11 cellular contexts compared by ENCODE assay signal in the genomic region with DNA sequence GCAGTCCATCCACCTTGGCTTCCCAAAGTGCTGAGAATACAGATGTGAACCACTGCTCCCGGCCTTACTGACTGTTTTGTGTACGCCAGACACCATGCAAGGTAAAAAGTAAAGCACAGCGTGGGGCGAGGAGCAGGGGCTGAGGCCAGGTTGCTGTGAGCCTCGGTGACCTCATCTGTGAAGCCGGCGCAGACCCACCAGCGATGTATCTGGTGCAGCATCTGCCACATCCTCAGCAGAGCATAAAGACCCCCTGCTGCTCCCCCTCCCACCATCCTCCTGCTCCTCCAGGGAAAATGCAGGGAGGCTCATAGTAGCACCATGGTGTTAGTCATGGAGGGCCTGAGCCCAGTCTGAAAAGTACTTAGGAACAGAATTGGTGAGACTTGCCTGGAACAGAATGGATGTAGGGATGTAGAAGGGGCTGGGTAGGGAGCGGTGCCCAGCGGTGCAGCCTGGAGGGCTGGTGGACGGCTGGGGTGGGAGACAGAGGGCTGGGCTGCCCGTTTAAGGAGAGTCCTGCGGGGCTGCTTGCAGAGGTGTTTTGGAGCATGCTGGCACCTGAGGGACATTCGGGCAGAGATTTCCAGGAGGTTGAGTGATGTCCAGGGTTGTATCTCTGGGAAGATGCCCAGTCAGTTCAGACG.
"Had no signal": no experiment of that assay in that cellular context is flagged by ENCODE, and none has a peak within 500 bp of the region (broad histone marks: within the 10 kb centered on the region; RNA-seq: fewer than 3 reads in every experiment).

No MANE protein-coding gene starts in this region.

- H3K9me3 Mint-ChIP-seq: mesothelial cell of epicardium had no signal

- ATAC-seq: activated CD4-positive, CD25-positive, alpha-beta regulatory T cell treated with anti-CD3 and anti-CD28 coated beads, Interleukin-2, amount 50 U/mL, for 24 hours; left ventricle myocardium superior; right cardiac atrium had no signal

- H3K4me3 Mint-ChIP-seq: mesothelial cell of epicardium had no signal

- H3K27ac Mint-ChIP-seq: mesothelial cell of epicardium had no signal

- DNase-seq: activated naive CD4-positive, alpha-beta T cell treated with Interleukin-2 at 50 U/mL for 16 hours; effector CD4-positive, alpha-beta T cell; foreskin melanocyte; left ventricle myocardium superior; stimulated activated CD4-positive, alpha-beta T cell treated with anti-CD3 and anti-CD28 coated beads, Interleukin-1b, Interleukin-23, amount 100 ng/mL, for 48 hours; stimulated activated naive CD4-positive, alpha-beta T cell; substantia nigra; trophoblast cell had no signal

- H3K36me3 Mint-ChIP-seq: mesothelial cell of epicardium had no signal
